ENCODE assay signal across 13 cellular contexts in the genomic region with DNA sequence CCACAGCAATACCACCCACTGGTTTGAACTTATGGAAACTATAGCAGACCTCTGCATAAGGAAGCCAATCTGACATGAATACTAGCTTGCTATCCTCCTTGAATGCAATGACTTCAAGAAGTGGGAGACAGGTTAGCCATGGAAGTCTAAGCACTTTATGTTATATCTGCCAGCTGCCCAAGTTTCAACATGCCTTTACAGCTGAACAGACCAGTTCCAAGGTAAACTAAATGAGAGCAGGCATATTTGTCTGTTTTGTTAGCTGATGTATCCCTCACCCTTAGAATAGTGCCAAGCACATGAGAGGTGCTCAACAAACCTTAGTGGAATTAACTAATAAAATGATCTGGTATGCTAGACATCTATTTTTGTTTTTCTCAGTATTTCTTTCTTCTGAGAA.
"Had no signal": no experiment of that assay in that cellular context is flagged by ENCODE, and none has a peak within 500 bp of the region (broad histone marks: within the 10 kb centered on the region; RNA-seq: fewer than 3 reads in every experiment).

No MANE protein-coding gene starts in this region.

- H3K27me3 ChIP-seq: cardiac muscle cell, gastroesophageal sphincter, heart left ventricle had no signal

- H3K27ac Mint-ChIP-seq: activated CD4-positive, alpha-beta T cell treated with anti-CD3 and anti-CD28 coated beads for 36 hours; activated naive CD8-positive, alpha-beta T cell; effector memory CD8-positive, alpha-beta T cell; naive thymus-derived CD8-positive, alpha-beta T cell; stimulated activated memory B cell treated with anti-CD40 and anti-IgM and Interleukin-4, amounts not matched to agents 10 μg/mL and 1 μg/mL and 100 μg/mL, for 72 hours had no signal

- H3K4me1 Mint-ChIP-seq: activated CD4-positive, alpha-beta T cell treated with anti-CD3 and anti-CD28 coated beads for 36 hours; stimulated activated memory B cell treated with anti-CD40 and anti-IgM and Interleukin-4, amounts not matched to agents 10 μg/mL and 1 μg/mL and 100 μg/mL, for 72 hours had no signal

- H3K9me3 ChIP-seq: gastroesophageal sphincter, heart left ventricle had no signal

- H3K27ac ChIP-seq: cardiac muscle cell, gastroesophageal sphincter, heart left ventricle had no signal

- H3K4me3 Mint-ChIP-seq: activated CD4-positive, alpha-beta T cell treated with anti-CD3 and anti-CD28 coated beads for 36 hours; activated naive CD8-positive, alpha-beta T cell; effector memory CD8-positive, alpha-beta T cell; naive thymus-derived CD8-positive, alpha-beta T cell; stimulated activated memory B cell treated with anti-CD40 and anti-IgM and Interleukin-4, amounts not matched to agents 10 μg/mL and 1 μg/mL and 100 μg/mL, for 72 hours had no signal

- H3K36me3 ChIP-seq: cardiac muscle cell, gastroesophageal sphincter, heart left ventricle had no signal

- ATAC-seq: activated CD4-positive, alpha-beta T cell treated with anti-CD3 and anti-CD28 coated beads for 36 hours; effector memory CD8-positive, alpha-beta T cell; gastroesophageal sphincter; heart left ventricle; naive thymus-derived CD8-positive, alpha-beta T cell; sciatic nerve; stimulated activated memory B cell treated with anti-CD40 and anti-IgM and Interleukin-4, amounts not matched to agents 10 μg/mL and 1 μg/mL and 100 μg/mL, for 72 hours had no signal

- H3K4me3 ChIP-seq: cardiac muscle cell, gastroesophageal sphincter, heart left ventricle had no signal

- H3K36me3 Mint-ChIP-seq: stimulated activated memory B cell treated with anti-CD40 and anti-IgM and Interleukin-4, amounts not matched to agents 10 μg/mL and 1 μg/mL and 100 μg/mL, for 72 hours had no signal

- H3K27me3 Mint-ChIP-seq: activated CD4-positive, alpha-beta T cell treated with anti-CD3 and anti-CD28 coated beads for 36 hours; activated naive CD8-positive, alpha-beta T cell; effector memory CD8-positive, alpha-beta T cell; naive thymus-derived CD8-positive, alpha-beta T cell; stimulated activated memory B cell treated with anti-CD40 and anti-IgM and Interleukin-4, amounts not matched to agents 10 μg/mL and 1 μg/mL and 100 μg/mL, for 72 hours had no signal

- H3K9me3 Mint-ChIP-seq: effector memory CD8-positive, alpha-beta T cell; naive thymus-derived CD8-positive, alpha-beta T cell; stimulated activated memory B cell treated with anti-CD40 and anti-IgM and Interleukin-4, amounts not matched to agents 10 μg/mL and 1 μg/mL and 100 μg/mL, for 72 hours had no signal

- DNase-seq: activated CD4-positive, alpha-beta T cell treated with anti-CD3 and anti-CD28 coated beads for 36 hours; activated CD4-positive, alpha-beta T cell treated with anti-CD3 and anti-CD28 coated beads, Interleukin-2, amount 50 U/mL, for 48 hours; activated gamma-delta T cell treated with Interleukin-2 at 50 U/mL for 16 hours; effector memory CD8-positive, alpha-beta T cell; heart left ventricle; mesendoderm; naive thymus-derived CD8-positive, alpha-beta T cell; stimulated activated CD4-positive, alpha-beta T cell treated with anti-CD3 and anti-CD28 coated beads, Interleukin-4, amount 100 ng/mL, for 4 hours had no signal
